In the genomic region with DNA sequence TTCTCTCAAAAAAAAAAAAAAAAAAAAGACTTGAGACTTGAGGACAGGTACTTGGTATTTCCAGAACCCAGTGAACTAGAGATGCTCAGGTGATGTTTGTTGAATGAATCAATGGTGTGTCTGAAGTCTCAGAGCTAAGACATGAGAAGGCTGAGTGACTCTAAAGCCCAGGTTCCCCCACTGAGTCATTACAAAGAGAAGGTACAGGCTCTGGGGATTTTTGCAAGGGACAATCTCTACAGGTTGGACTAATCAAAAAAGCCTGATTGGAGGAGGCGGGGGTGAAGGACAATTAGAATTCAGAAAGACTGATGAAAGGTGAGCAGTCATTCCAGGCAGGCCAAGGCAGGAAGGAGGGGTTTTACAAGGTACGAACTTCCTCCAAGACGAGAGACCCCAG, we compare ENCODE assay signal across 33 cellular contexts. TPM values are rescaled to one million over a fixed set of nuclear protein-coding genes. Genes with fewer than 3 reads are reported as not detected.
DNase-seq lines count a peak whose midpoint lies in the region; ATAC-seq and TF ChIP-seq lines count a peak whose summit lies in the region.
"Had no signal": no experiment of that assay in that cellular context is flagged by ENCODE, and none has a peak within 500 bp of the region (broad histone marks: within the 10 kb centered on the region; RNA-seq: fewer than 3 reads in every experiment).

No MANE protein-coding gene starts in this region.

- H3K4me1 Mint-ChIP-seq in activated naive CD4-positive, alpha-beta T cell treated with anti-CD3 and anti-CD28 coated beads for 36 hours (ENCODE audit: low read depth): no peaks in the 10 kb centered on the region
- H3K4me1 Mint-ChIP-seq: activated naive CD4-positive, alpha-beta T cell treated with anti-CD3 and anti-CD28 coated beads, Interleukin-2, amount 10 ng/mL, durations not matched to agents 7 days and 5 days; central memory CD8-positive, alpha-beta T cell; immature natural killer cell; stimulated activated memory B cell treated with anti-CD40 and anti-IgM and Interleukin-4, amounts not matched to agents 10 μg/mL and 1 μg/mL and 100 μg/mL, for 72 hours had no signal

- BruUV-seq in A673 (replicated peaks; lab: Mats Ljungman, UMichigan): no TSS peak

- intact Hi-C loops in activated naive CD4-positive, alpha-beta T cell treated with anti-CD3 and anti-CD28 coated beads for 36 hours (cut with micrococcal nuclease): no loop called here
- intact Hi-C loops in A673 (cut with micrococcal nuclease; ENCODE audit: unreplicated experiment): no loop called here

- H2AFZ ChIP-seq in OCI-LY3 (ENCODE audit: low read depth, low read length): no peak overlapping the region
- H2AFZ ChIP-seq: PC-9 had no signal

- H3K9ac ChIP-seq in BLaER1 treated with 17β-estradiol and CSF1 and Interleukin-3, amounts not matched to agents 10 nM and 100 nM: peak overlapping the region in 1 of 11 experiments; percentile 28; a peak in 2 of 22 replicates
- no peak overlapping the region for H3K9ac ChIP-seq in OCI-LY3 (ENCODE audit: low read length)

- H3K4me3 Mint-ChIP-seq in activated naive CD4-positive, alpha-beta T cell treated with anti-CD3 and anti-CD28 coated beads for 36 hours: no peak overlapping the region
- H3K4me3 Mint-ChIP-seq: activated CD4-positive, alpha-beta memory T cell treated with anti-CD3 and anti-CD28 coated beads for 36 hours; activated naive CD4-positive, alpha-beta T cell treated with anti-CD3 and anti-CD28 coated beads, Interleukin-2, amount 10 ng/mL, durations not matched to agents 7 days and 5 days; activated T-cell treated with anti-CD3 and anti-CD28 coated beads, Interleukin-2, amount 50 U/mL, for 72 hours; CD4-positive, alpha-beta T cell; central memory CD8-positive, alpha-beta T cell; effector memory CD8-positive, alpha-beta T cell; immature natural killer cell; stimulated activated memory B cell treated with anti-CD40 and anti-IgM and Interleukin-4, amounts not matched to agents 10 μg/mL and 1 μg/mL and 100 μg/mL, for 72 hours had no signal

- peaks cover 4 to 28% (median 24%) of the 10 kb centered on the region in 10 experiments; a peak in 17 of 20 replicates for H3K4me1 ChIP-seq in BLaER1 treated with 17β-estradiol and CSF1 and Interleukin-3, amounts not matched to agents 10 nM and 100 nM
- H3K4me1 ChIP-seq in OCI-LY3 (ENCODE audit: low read length) (peaks cover 6% of the 10 kb centered on the region), A673 (ENCODE audit: insufficient read depth, low read length, poor library complexity, severe bottlenecking) (no peaks in the 10 kb centered on the region)
- H3K4me1 ChIP-seq: adrenal gland had no signal

- H3K4me3 ChIP-seq in BLaER1 treated with 17β-estradiol and CSF1 and Interleukin-3, amounts not matched to agents 10 nM and 100 nM: no peak overlapping the region
- H3K4me3 ChIP-seq in OCI-LY3 (ENCODE audit: low read length) (no peak overlapping the region), A673 (ENCODE audit: low read depth, low read length, poor library complexity, severe bottlenecking) (no peak overlapping the region)
- H3K4me3 ChIP-seq: adrenal gland, PC-9 had no signal

- ATAC-seq in GM21360 (IDR thresholded peaks at IDR 0.05; ENCODE audit: unreplicated experiment) (peak; percentile 66), HG02610 (IDR thresholded peaks at IDR 0.05; ENCODE audit: unreplicated experiment) (peak; percentile 81), HG02763 (IDR thresholded peaks at IDR 0.05; ENCODE audit: unreplicated experiment) (no peak)
- ATAC-seq: activated T-cell treated with anti-CD3 and anti-CD28 coated beads, Interleukin-2, amount 50 U/mL, for 72 hours; effector memory CD8-positive, alpha-beta T cell; left colon; stimulated activated memory B cell treated with anti-CD40 and anti-IgM and Interleukin-4, amounts not matched to agents 10 μg/mL and 1 μg/mL and 100 μg/mL, for 72 hours had no signal

- H3K36me3 Mint-ChIP-seq in activated naive CD4-positive, alpha-beta T cell treated with anti-CD3 and anti-CD28 coated beads for 36 hours (ENCODE audit: low read depth): no peaks in the 10 kb centered on the region
- H3K36me3 Mint-ChIP-seq: activated CD4-positive, alpha-beta memory T cell treated with anti-CD3 and anti-CD28 coated beads for 36 hours; activated naive CD4-positive, alpha-beta T cell treated with anti-CD3 and anti-CD28 coated beads, Interleukin-2, amount 10 ng/mL, durations not matched to agents 7 days and 5 days had no signal

- no peaks in the 10 kb centered on the region for H4K20me1 ChIP-seq in BLaER1 treated with 17β-estradiol and CSF1 and Interleukin-3, amounts not matched to agents 10 nM and 100 nM
- no peaks in the 10 kb centered on the region for H4K20me1 ChIP-seq in OCI-LY3 (ENCODE audit: insufficient read depth, low read length)

- H3K79me2 ChIP-seq in OCI-LY3 (ENCODE audit: low read length): no peaks in the 10 kb centered on the region

- POLR2A ChIA-PET in RWPE1 (lab: Yijun Ruan, JAX; ENCODE audit: low non-redundant PET): no interaction called here
- POLR2A ChIA-PET in A673 (lab: Charles Lee; ENCODE audit: low non-redundant PET): no interaction called here

- H3K27me3 ChIP-seq in BLaER1 treated with 17β-estradiol and CSF1 and Interleukin-3, amounts not matched to agents 10 nM and 100 nM: no peaks in the 10 kb centered on the region
- no peaks in the 10 kb centered on the region for H3K27me3 ChIP-seq in OCI-LY3 (ENCODE audit: low read depth, low read length)
- no peaks in the 10 kb centered on the region for H3K27me3 ChIP-seq in A673 (replicated peaks; ENCODE audit: insufficient read depth, low read depth, low read length, poor library complexity)
- H3K27me3 ChIP-seq: adrenal gland had no signal

- no peaks in the 10 kb centered on the region for H3K9me3 Mint-ChIP-seq in activated naive CD4-positive, alpha-beta T cell treated with anti-CD3 and anti-CD28 coated beads for 36 hours
- H3K9me3 Mint-ChIP-seq: activated CD4-positive, alpha-beta memory T cell treated with anti-CD3 and anti-CD28 coated beads for 36 hours; activated naive CD4-positive, alpha-beta T cell treated with anti-CD3 and anti-CD28 coated beads, Interleukin-2, amount 10 ng/mL, durations not matched to agents 7 days and 5 days; activated T-cell treated with anti-CD3 and anti-CD28 coated beads, Interleukin-2, amount 50 U/mL, for 72 hours; CD4-positive, alpha-beta T cell; central memory CD8-positive, alpha-beta T cell; effector memory CD8-positive, alpha-beta T cell; immature natural killer cell had no signal

- H3K36me3 ChIP-seq in BLaER1 treated with 17β-estradiol and CSF1 and Interleukin-3, amounts not matched to agents 10 nM and 100 nM: no peaks in the 10 kb centered on the region
- H3K36me3 ChIP-seq in OCI-LY3 (replicated peaks; ENCODE audit: low read depth, low read length): no peaks in the 10 kb centered on the region
- H3K36me3 ChIP-seq in A673 (ENCODE audit: insufficient read depth, low read length, poor library complexity, severe bottlenecking): no peaks in the 10 kb centered on the region
- H3K36me3 ChIP-seq: adrenal gland had no signal

- peak overlapping the region in 9 of 11 experiments; percentile 25 to 68 (median 52); a peak in 17 of 22 replicates for H3K27ac ChIP-seq in BLaER1 treated with 17β-estradiol and CSF1 and Interleukin-3, amounts not matched to agents 10 nM and 100 nM
- H3K27ac ChIP-seq in OCI-LY3 (ENCODE audit: low read length) (no peak overlapping the region), RWPE1 (no peak overlapping the region), A673 (ENCODE audit: low read depth, low read length, poor library complexity, severe bottlenecking) (no peak overlapping the region)
- H3K27ac ChIP-seq: adrenal gland, PC-9 had no signal

- H3K27me3 Mint-ChIP-seq in activated naive CD4-positive, alpha-beta T cell treated with anti-CD3 and anti-CD28 coated beads for 36 hours (ENCODE audit: low read depth): no peaks in the 10 kb centered on the region
- H3K27me3 Mint-ChIP-seq: activated CD4-positive, alpha-beta memory T cell treated with anti-CD3 and anti-CD28 coated beads for 36 hours; CD4-positive, alpha-beta T cell had no signal

- CTCF ChIA-PET in activated naive CD4-positive, alpha-beta T cell treated with anti-CD3 and anti-CD28 coated beads for 36 hours (lab: Charles Lee): interaction anchor here (0.8 to 1.0 kb wide), 2 partner anchors 20 to 22 kb away, joined by 3 read pairs; no protein-coding TSS in a partner anchor
- CTCF ChIA-PET in RWPE1 (lab: Yijun Ruan, JAX): interaction anchor here (0.5 to 0.8 kb wide), 3 partner anchors 11 to 85 kb away, joined by 4 to 5 read pairs (median 4); no protein-coding TSS in a partner anchor
- CTCF ChIA-PET in A673 (lab: Charles Lee): no interaction called here

- TF ChIP-seq CTCF in OCI-LY3 (IDR thresholded peaks at IDR 0.05; ENCODE audit: low read depth, low read length): no peak
- no peak for TF ChIP-seq CTCF in RWPE1 (conservative IDR thresholded peaks at IDR 0.05; ENCODE audit: low read depth)
- no peak for TF ChIP-seq CTCF in A673 (conservative IDR thresholded peaks at IDR 0.05; ENCODE audit: low read depth, low read length)

- no peak for DNase-seq in activated naive CD4-positive, alpha-beta T cell treated with anti-CD3 and anti-CD28 coated beads for 36 hours
- no peak for DNase-seq in RWPE1 (ENCODE audit: low spot score)
- DNase-seq in A673 (ENCODE audit: low spot score): no peak
- DNase-seq: activated CD4-positive, alpha-beta memory T cell treated with anti-CD3 and anti-CD28 coated beads for 36 hours; activated CD4-positive, alpha-beta T cell treated with anti-CD3 and anti-CD28 coated beads for 1 hour; activated naive CD4-positive, alpha-beta T cell treated with anti-CD3 and anti-CD28 coated beads, Interleukin-2, amount 10 ng/mL, durations not matched to agents 7 days and 5 days; activated T-cell treated with anti-CD3 and anti-CD28 coated beads, Interleukin-2, amount 50 U/mL, for 72 hours; adrenal gland; CD4-positive, alpha-beta T cell; effector memory CD8-positive, alpha-beta T cell; erythroblast; HCEC 1CT; immature natural killer cell; left colon; mesenchymal stem cell; NCI-H146; NCI-H226; NCI-H526 treated with DMSO at 0.1 percent for 48 hours; NK-92 treated with Interleukin-12 subunit alpha and Interleukin-12 subunit beta, amount 100 ng/mL, for 24 hours; PC-9; Right ventricle myocardium superior; substantia nigra; T-helper 2 cell; trophoblast cell had no signal

- peaks cover 0 to 14% (median 5%) of the 10 kb centered on the region in 11 experiments; a peak in 8 of 22 replicates for H3K9me3 ChIP-seq in BLaER1 treated with 17β-estradiol and CSF1 and Interleukin-3, amounts not matched to agents 10 nM and 100 nM (replicated peaks in 1 of 11)
- H3K9me3 ChIP-seq in OCI-LY3 (ENCODE audit: insufficient read depth, low read length) (no peaks in the 10 kb centered on the region), A673 (ENCODE audit: low read depth, low read length, poor library complexity, severe bottlenecking) (no peaks in the 10 kb centered on the region)
- H3K9me3 ChIP-seq: adrenal gland had no signal

- peak overlapping the region; percentile 18 to 77 (median 66); a peak in 21 of 22 replicates for H3K4me2 ChIP-seq in BLaER1 treated with 17β-estradiol and CSF1 and Interleukin-3, amounts not matched to agents 10 nM and 100 nM
- H3K4me2 ChIP-seq in OCI-LY3 (ENCODE audit: low read length): 0 out of 2 replicates have a peak overlapping the region, but pooled peaks have one; percentile 3
- H3K4me2 ChIP-seq: PC-9 had no signal

- no peak overlapping the region for H3K27ac Mint-ChIP-seq in activated naive CD4-positive, alpha-beta T cell treated with anti-CD3 and anti-CD28 coated beads for 36 hours
- H3K27ac Mint-ChIP-seq: activated CD4-positive, alpha-beta memory T cell treated with anti-CD3 and anti-CD28 coated beads for 36 hours; activated naive CD4-positive, alpha-beta T cell treated with anti-CD3 and anti-CD28 coated beads, Interleukin-2, amount 10 ng/mL, durations not matched to agents 7 days and 5 days; activated T-cell treated with anti-CD3 and anti-CD28 coated beads, Interleukin-2, amount 50 U/mL, for 72 hours; CD4-positive, alpha-beta T cell; effector memory CD8-positive, alpha-beta T cell; immature natural killer cell; stimulated activated memory B cell treated with anti-CD40 and anti-IgM and Interleukin-4, amounts not matched to agents 10 μg/mL and 1 μg/mL and 100 μg/mL, for 72 hours had no signal

RNA-seq across cellular contexts. Expression of a gene that starts 8.2 kb away (rescaled TPM):
- total RNA-seq in activated naive CD4-positive, alpha-beta T cell treated with anti-CD3 and anti-CD28 coated beads for 36 hours: not detected
- 0.52 and 0.83 TPM in 2 replicates for total RNA-seq in A673 (2021)
- total RNA-seq: activated CD4-positive, alpha-beta memory T cell treated with anti-CD3 and anti-CD28 coated beads for 36 hours; activated T-cell treated with anti-CD3 and anti-CD28 coated beads, Interleukin-2, amount 50 U/mL, for 72 hours; CD4-positive, alpha-beta T cell; left colon; osteocyte; skeletal muscle tissue had no signal

Comparison
In these comparisons a context has a peak if more than half of its experiments do, and no peak if none do; other contexts are left out.
1. H3K27ac ChIP-seq: peak in BLaER1 treated with 17β-estradiol and CSF1 and Interleukin-3, amounts not matched to agents 10 nM and 100 nM (9 of 11); none in OCI-LY3 (single experiment), RWPE1 (single experiment) and A673 (single experiment).